Comparison of ENCODE assay signal across 33 cellular contexts in the genomic region with DNA sequence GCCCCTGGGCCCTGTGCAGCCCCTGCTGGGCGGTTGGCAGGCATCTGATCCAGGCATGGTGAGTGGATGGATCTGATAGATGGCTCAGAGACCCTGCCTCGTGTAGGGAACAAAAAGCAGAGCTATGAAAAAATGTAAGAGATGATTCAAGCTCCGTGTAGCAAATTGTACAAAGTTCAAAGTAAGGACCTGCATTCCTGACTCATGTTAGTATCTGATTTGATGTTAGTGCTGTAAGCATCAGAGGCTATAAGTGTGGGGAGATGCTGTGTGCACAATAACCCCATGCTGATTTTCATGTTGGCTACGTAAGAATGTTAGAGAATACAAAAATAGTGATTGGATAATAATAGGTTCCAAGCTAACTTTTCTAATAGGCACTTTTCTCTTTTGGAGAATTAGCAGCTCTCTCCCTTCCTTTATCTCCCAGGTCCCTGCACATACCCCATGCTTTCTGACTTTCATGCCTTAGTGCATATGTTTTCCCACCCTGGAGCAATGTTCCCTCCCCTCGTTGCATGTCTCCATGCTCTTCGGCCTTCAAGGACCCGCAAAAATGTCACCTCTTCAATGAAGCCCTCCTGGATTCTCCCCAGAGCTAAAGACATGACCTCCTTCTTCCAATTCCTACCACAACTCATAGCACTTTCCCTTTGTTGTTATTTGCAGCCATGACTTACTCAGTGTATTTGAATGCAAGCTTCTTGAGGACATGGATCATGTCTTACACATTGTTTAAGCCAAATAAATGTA. TPM values are rescaled to one million over a fixed set of nuclear protein-coding genes. Genes with fewer than 3 reads are reported as not detected.
DNase-seq lines count a peak whose midpoint lies in the region; ATAC-seq and TF ChIP-seq lines count a peak whose summit lies in the region.
"Had no signal": no experiment of that assay in that cellular context is flagged by ENCODE, and none has a peak within 500 bp of the region (broad histone marks: within the 10 kb centered on the region; RNA-seq: fewer than 3 reads in every experiment).

No MANE protein-coding gene starts in this region.

- H3K4me3 Mint-ChIP-seq in CD4-positive, alpha-beta T cell = peak overlapping the region; percentile 36
- peak overlapping the region in 4 of 7 donors; percentile 7 to 71 (median 51) for H3K4me3 Mint-ChIP-seq in CD8-positive, alpha-beta memory T cell
- H3K4me3 Mint-ChIP-seq in T-cell = peak overlapping the region in 2 of 3 donors; percentile 9 to 62
- peak overlapping the region in 3 of 8 donors; percentile 10 to 60 (median 34) for H3K4me3 Mint-ChIP-seq in naive B cell
- no peak overlapping the region for H3K4me3 Mint-ChIP-seq in T-helper 2 cell treated with Interferon-gamma antibody and Interleukin-4, amounts not matched to agents 5 μg/mL and 100 μg/mL, for 36 hours
- H3K4me3 Mint-ChIP-seq: activated CD4-positive, alpha-beta T cell treated with anti-CD3 and anti-CD28 coated beads, Interleukin-2, amount 10 ng/mL, durations not matched to agents 24 days and 14 days; activated naive CD4-positive, alpha-beta T cell treated with anti-CD3 and anti-CD28 coated beads for 36 hours; activated T-helper 1 cell treated with anti-CD3 and anti-CD28 coated beads, Interleukin-12 subunit alpha, Interleukin-12 subunit beta, Interleukin-2, Interleukin-4 antibody, amounts not matched to agents 30 ng/mL and 10 ng/mL and 1 ng/mL, durations not matched to agents 14 hours and 24 hours and 36 hours; brain; nephron had no signal

- CTCF ChIA-PET in CD4-positive, alpha-beta T cell (lab: Charles Lee) = no interaction called here
- CTCF ChIA-PET in CD8-positive, alpha-beta memory T cell (lab: Charles Lee) = interaction anchor here (1.0 kb wide), 1 partner anchor 34 kb away, joined by 3 read pairs; no protein-coding TSS in a partner anchor
- CTCF ChIA-PET in T-cell (lab: Charles Lee) = no interaction called here

- no peaks in the 10 kb centered on the region for H3K36me3 Mint-ChIP-seq in CD4-positive, alpha-beta T cell (ENCODE audit: low read depth)
- peaks cover 0 to 28% (median 2%) of the 10 kb centered on the region in 3 donors for H3K36me3 Mint-ChIP-seq in CD8-positive, alpha-beta memory T cell
- H3K36me3 Mint-ChIP-seq in T-cell (no peaks in the 10 kb centered on the region), naive B cell (no peaks in the 10 kb centered on the region)
- peaks cover 3% of the 10 kb centered on the region for H3K36me3 Mint-ChIP-seq in T-helper 2 cell treated with Interferon-gamma antibody and Interleukin-4, amounts not matched to agents 5 μg/mL and 100 μg/mL, for 36 hours (ENCODE audit: low read depth)
- H3K36me3 Mint-ChIP-seq: brain had no signal

- no peaks in the 10 kb centered on the region for H3K36me3 ChIP-seq in CD8-positive, alpha-beta memory T cell (ENCODE audit: insufficient read depth, low read length)
- H3K36me3 ChIP-seq: gastroesophageal sphincter, suprapubic skin, upper lobe of right lung, WERI-Rb-1 had no signal

- ATAC-seq in CD4-positive, alpha-beta T cell (ENCODE audit: poor library complexity) = no peak
- ATAC-seq in T-cell (replicated peaks in 1 of 4) (no peak), naive B cell (ENCODE audit: low read depth in 2 of 2) (no peak)
- ATAC-seq: gastroesophageal sphincter, upper lobe of right lung had no signal

- H3K9me3 Mint-ChIP-seq in CD4-positive, alpha-beta T cell = no peaks in the 10 kb centered on the region
- peaks cover 0 to 2% (median 0%) of the 10 kb centered on the region in 5 donors for H3K9me3 Mint-ChIP-seq in CD8-positive, alpha-beta memory T cell
- H3K9me3 Mint-ChIP-seq in T-cell (no peaks in the 10 kb centered on the region), naive B cell (peaks cover 0 to 2% (median 0%) of the 10 kb centered on the region in 7 donors)
- no peaks in the 10 kb centered on the region for H3K9me3 Mint-ChIP-seq in T-helper 2 cell treated with Interferon-gamma antibody and Interleukin-4, amounts not matched to agents 5 μg/mL and 100 μg/mL, for 36 hours
- H3K9me3 Mint-ChIP-seq: activated CD4-positive, alpha-beta T cell treated with anti-CD3 and anti-CD28 coated beads, Interleukin-2, amount 10 ng/mL, durations not matched to agents 24 days and 14 days; activated naive CD4-positive, alpha-beta T cell treated with anti-CD3 and anti-CD28 coated beads for 36 hours; activated T-helper 1 cell treated with anti-CD3 and anti-CD28 coated beads, Interleukin-12 subunit alpha, Interleukin-12 subunit beta, Interleukin-2, Interleukin-4 antibody, amounts not matched to agents 30 ng/mL and 10 ng/mL and 1 ng/mL, durations not matched to agents 14 hours and 24 hours and 36 hours; nephron had no signal

- DNase-seq in CD4-positive, alpha-beta T cell = no peak
- no peak for DNase-seq in CD8-positive, alpha-beta memory T cell
- DNase-seq in T-cell (no peak), naive B cell (no peak), 8988T (no peak), SW480 (ENCODE audit: low spot score) (no peak)
- no peak for DNase-seq in T-helper 2 cell treated with Interferon-gamma antibody and Interleukin-4, amounts not matched to agents 5 μg/mL and 100 μg/mL, for 36 hours (ENCODE audit: low spot score)
- DNase-seq: activated CD4-positive, alpha-beta T cell treated with anti-CD3 and anti-CD28 coated beads, Interleukin-2, amount 10 ng/mL, durations not matched to agents 24 days and 14 days; activated CD8-positive, alpha-beta memory T cell treated with anti-CD3 and anti-CD28 coated beads for 24 hours; activated naive CD4-positive, alpha-beta T cell treated with anti-CD3 and anti-CD28 coated beads for 36 hours; C1 segment of cervical spinal cord; DMS79 treated with DMSO at 0.1 percent for 48 hours; GF-D8; NCI-H1105; NCI-H187 treated with DMSO at 0.1 percent for 48 hours; NCI-H226; NCI-H69; Right ventricle myocardium superior; stimulated activated naive CD4-positive, alpha-beta T cell treated with Interleukin-2 at 50 U/mL for 16 hours; T1000; upper lobe of right lung; WERI-Rb-1 had no signal

- H3K27me3 Mint-ChIP-seq in CD4-positive, alpha-beta T cell = peaks cover 4% of the 10 kb centered on the region
- peaks cover 14 to 18% of the 10 kb centered on the region in 2 donors for H3K27me3 Mint-ChIP-seq in CD8-positive, alpha-beta memory T cell
- H3K27me3 Mint-ChIP-seq in T-cell = peaks cover 6 to 16% of the 10 kb centered on the region in 2 donors
- peaks cover 0 to 9% (median 0%) of the 10 kb centered on the region in 3 donors for H3K27me3 Mint-ChIP-seq in naive B cell
- peaks cover 78% of the 10 kb centered on the region for H3K27me3 Mint-ChIP-seq in T-helper 2 cell treated with Interferon-gamma antibody and Interleukin-4, amounts not matched to agents 5 μg/mL and 100 μg/mL, for 36 hours (ENCODE audit: low read depth)
- H3K27me3 Mint-ChIP-seq: brain had no signal

- intact Hi-C loops in CD4-positive, alpha-beta T cell (cut with DNase I, micrococcal nuclease) = loop anchor here in 1 of 2 experiments (5.0 kb wide), 1 partner anchor 46 kb away; a partner anchor contains a TSS

- H3K27me3 ChIP-seq in CD4-positive, alpha-beta T cell (ENCODE audit: control insufficient read depth, insufficient read depth, low read length) = no peaks in the 10 kb centered on the region
- peaks cover 7% of the 10 kb centered on the region for H3K27me3 ChIP-seq in CD8-positive, alpha-beta memory T cell (ENCODE audit: insufficient read depth, low read length, poor library complexity, severe bottlenecking)
- H3K27me3 ChIP-seq: gastroesophageal sphincter, hepatocyte, suprapubic skin, upper lobe of right lung had no signal

- peaks cover 53% of the 10 kb centered on the region for H3K4me1 Mint-ChIP-seq in CD4-positive, alpha-beta T cell (ENCODE audit: low read depth)
- H3K4me1 Mint-ChIP-seq in CD8-positive, alpha-beta memory T cell = peaks cover 0 to 56% (median 15%) of the 10 kb centered on the region in 3 donors
- H3K4me1 Mint-ChIP-seq in T-cell (peaks cover 36 to 56% (median 55%) of the 10 kb centered on the region in 3 donors), naive B cell (peaks cover 24 to 47% (median 37%) of the 10 kb centered on the region in 3 donors)
- peaks cover 5% of the 10 kb centered on the region for H3K4me1 Mint-ChIP-seq in T-helper 2 cell treated with Interferon-gamma antibody and Interleukin-4, amounts not matched to agents 5 μg/mL and 100 μg/mL, for 36 hours (ENCODE audit: low read depth)
- H3K4me1 Mint-ChIP-seq: brain, nephron had no signal

- peaks cover 17% of the 10 kb centered on the region for H3K4me1 ChIP-seq in CD8-positive, alpha-beta memory T cell (ENCODE audit: insufficient read depth, low read length)
- H3K4me1 ChIP-seq: gastroesophageal sphincter, suprapubic skin, upper lobe of right lung had no signal

- POLR2A ChIA-PET in CD4-positive, alpha-beta T cell (lab: Charles Lee) = interaction anchor here (1.1 kb wide), 1 partner anchor 17 kb away, joined by 5 read pairs; no protein-coding TSS in a partner anchor
- POLR2A ChIA-PET in CD8-positive, alpha-beta memory T cell (lab: Charles Lee) = interaction anchor here (0.8 to 1.5 kb wide), 3 partner anchors 21 to 28 kb away, joined by 3 to 4 read pairs (median 3); no protein-coding TSS in a partner anchor
- POLR2A ChIA-PET in T-cell (lab: Charles Lee) = interaction anchor here in 1 of 2 donors (1.0 kb wide), 1 partner anchor 16 kb away, joined by 4 read pairs; no protein-coding TSS in a partner anchor

- no peak for TF ChIP-seq CTCF in CD4-positive, alpha-beta T cell (IDR thresholded peaks at IDR 0.05)

- H3K27ac ChIP-seq in CD4-positive, alpha-beta T cell (ENCODE audit: low read depth, low read length) = no peak overlapping the region
- no peak overlapping the region for H3K27ac ChIP-seq in CD8-positive, alpha-beta memory T cell (ENCODE audit: low read depth, low read length)
- H3K27ac ChIP-seq: gastroesophageal sphincter, hepatocyte, skin epidermis, suprapubic skin, upper lobe of right lung, WERI-Rb-1 had no signal

- no peak overlapping the region for H3K4me3 ChIP-seq in CD8-positive, alpha-beta memory T cell (ENCODE audit: low read length)
- H3K4me3 ChIP-seq: gastroesophageal sphincter, hepatocyte, lung, skin epidermis, suprapubic skin, upper lobe of right lung had no signal

- no peaks in the 10 kb centered on the region for H3K9me3 ChIP-seq in CD4-positive, alpha-beta T cell (ENCODE audit: control insufficient read depth, low read length)
- H3K9me3 ChIP-seq in CD8-positive, alpha-beta memory T cell (ENCODE audit: low read length) = no peaks in the 10 kb centered on the region
- H3K9me3 ChIP-seq: gastroesophageal sphincter, suprapubic skin, upper lobe of right lung had no signal

- H3K27ac Mint-ChIP-seq in CD4-positive, alpha-beta T cell = peak overlapping the region; percentile 2
- H3K27ac Mint-ChIP-seq in CD8-positive, alpha-beta memory T cell = peak overlapping the region in 1 of 8 donors; percentile 11
- peak overlapping the region in 1 of 2 donors; percentile 55 for H3K27ac Mint-ChIP-seq in T-cell
- peak overlapping the region in 4 of 6 donors; percentile 16 to 78 (median 44) for H3K27ac Mint-ChIP-seq in naive B cell
- no peak overlapping the region for H3K27ac Mint-ChIP-seq in T-helper 2 cell treated with Interferon-gamma antibody and Interleukin-4, amounts not matched to agents 5 μg/mL and 100 μg/mL, for 36 hours
- H3K27ac Mint-ChIP-seq: activated CD4-positive, alpha-beta T cell treated with anti-CD3 and anti-CD28 coated beads, Interleukin-2, amount 10 ng/mL, durations not matched to agents 24 days and 14 days; activated naive CD4-positive, alpha-beta T cell treated with anti-CD3 and anti-CD28 coated beads for 36 hours; activated T-helper 1 cell treated with anti-CD3 and anti-CD28 coated beads, Interleukin-12 subunit alpha, Interleukin-12 subunit beta, Interleukin-2, Interleukin-4 antibody, amounts not matched to agents 30 ng/mL and 10 ng/mL and 1 ng/mL, durations not matched to agents 14 hours and 24 hours and 36 hours; brain; nephron had no signal

RNA-seq across cellular contexts. Expression of a gene that starts 1.6 kb away (rescaled TPM):
- 1 to 10 TPM; 6.5 to 7.4 TPM for total RNA-seq in CD4-positive, alpha-beta T cell
- total RNA-seq in CD8-positive, alpha-beta memory T cell = 1 to 10 TPM; 7.3 to 8.3 TPM
- 1.4 TPM for polyA plus RNA-seq in CD8-positive, alpha-beta memory T cell
- total RNA-seq in T-cell = 10 to 100 TPM in 1 of 5 donors, 1 to 10 TPM in 4; 2.1 to 10.0 (median 4.2) TPM
- polyA plus RNA-seq in naive B cell (ENCODE audit: low read depth in 6 of 6) = 1 to 10 TPM in 5 of 6 donors, under 1 TPM in 1; 0.77 to 4.5 (median 1.8) TPM
- total RNA-seq: activated CD4-positive, alpha-beta T cell treated with anti-CD3 and anti-CD28 coated beads, Interleukin-2, amount 10 ng/mL, durations not matched to agents 24 days and 14 days; activated naive CD4-positive, alpha-beta T cell treated with anti-CD3 and anti-CD28 coated beads for 36 hours; activated T-helper 1 cell treated with anti-CD3 and anti-CD28 coated beads, Interleukin-12 subunit alpha, Interleukin-12 subunit beta, Interleukin-2, Interleukin-4 antibody, amounts not matched to agents 30 ng/mL and 10 ng/mL and 1 ng/mL, durations not matched to agents 14 hours and 24 hours and 36 hours; chondrocyte; gastroesophageal sphincter; M059J; renal cortical epithelial cell; Right ventricle myocardium superior; suprapubic skin; upper lobe of right lung had no signal
- polyA plus RNA-seq: hepatocyte had no signal

RNA-seq across cellular contexts. Expression of a gene that starts 46.0 kb away (rescaled TPM):
- 1 to 10 TPM; 9.6 to 10.0 TPM for total RNA-seq in CD4-positive, alpha-beta T cell
- total RNA-seq in CD8-positive, alpha-beta memory T cell = 10 to 100 TPM in 1 of 2 experiments, 1 to 10 TPM in 1; 9.0 to 11.4 TPM
- 8.9 TPM for polyA plus RNA-seq in CD8-positive, alpha-beta memory T cell
- total RNA-seq in T-cell = 10 to 100 TPM in 3 of 5 donors, 1 to 10 TPM in 2; 8.5 to 12.0 (median 11.1) TPM
- 10 to 100 TPM in 5 of 6 donors, 1 to 10 TPM in 1; 3.9 to 15.7 (median 13.9) TPM for polyA plus RNA-seq in naive B cell (ENCODE audit: low read depth in 6 of 6)

RNA-seq across cellular contexts. Expression of a gene that starts 55.3 kb away (rescaled TPM):
- total RNA-seq in CD4-positive, alpha-beta T cell = 1 to 10 TPM; 1.7 to 2.0 TPM
- 1 to 10 TPM; 5.8 to 5.9 TPM for total RNA-seq in CD8-positive, alpha-beta memory T cell
- 70.8 TPM for polyA plus RNA-seq in CD8-positive, alpha-beta memory T cell
- 10 to 100 TPM in 1 of 5 donors, 1 to 10 TPM in 4; 2.0 to 14.7 (median 3.7) TPM for total RNA-seq in T-cell
- polyA plus RNA-seq in naive B cell (ENCODE audit: low read depth in 6 of 6) = under 1 TPM in 5 of 6 donors, not detected in 1; 0.12 to 0.73 (median 0.27) TPM
- total RNA-seq: chondrocyte, hepatocyte, M059J, renal cortical epithelial cell had no signal
